In genomic region chr12:47772094-47772660, GRCh38 we compare ENCODE assay signal across 9 cellular contexts. TPM values are rescaled to one million over a fixed set of nuclear protein-coding genes. Genes with fewer than 3 reads are reported as not detected.
DNase-seq lines count a peak whose midpoint lies in the region; ATAC-seq and TF ChIP-seq lines count a peak whose summit lies in the region.
"Had no signal": no experiment of that assay in that cellular context is flagged by ENCODE, and none has a peak within 500 bp of the region (broad histone marks: within the 10 kb centered on the region; RNA-seq: fewer than 3 reads in every experiment).

No MANE protein-coding gene starts in this region.

- no peak for DNase-seq in heart right ventricle
- no peak for DNase-seq in Right ventricle myocardium superior
- DNase-seq in lower lobe of right lung: no peak
- no peak for DNase-seq in testis
- DNase-seq in Kasumi-1 (lab: John Stamatoyannopoulos, UW): no peak
- no peak for DNase-seq in left colon
- DNase-seq in NCI-H2227 (lab: John Stamatoyannopoulos, UW; ENCODE audit: unreplicated experiment): no peak

- H3K27me3 Mint-ChIP-seq in activated naive CD8-positive, alpha-beta T cell: no peaks in the 10 kb centered on the region

- peak overlapping the region; percentile 76 for H3K27ac Mint-ChIP-seq in activated naive CD8-positive, alpha-beta T cell

- 80 to 82% methylated on average over 13 of the region's 13 CpGs for WGBS in heart right ventricle, 2 donors
- 57 to 67% methylated on average over 13 of the region's 13 CpGs for WGBS in testis, 2 donors

- H3K27me3 ChIP-seq in heart right ventricle (no peaks in the 10 kb centered on the region), lower lobe of right lung (ENCODE audit: low read depth) (no peaks in the 10 kb centered on the region), testis (no peaks in the 10 kb centered on the region)

- no peak for TF ChIP-seq POLR2A in testis (IDR thresholded peaks at IDR 0.05)

- H3K9me3 Mint-ChIP-seq in activated naive CD8-positive, alpha-beta T cell (ENCODE audit: low read depth): no peaks in the 10 kb centered on the region

- H3K4me3 Mint-ChIP-seq in activated naive CD8-positive, alpha-beta T cell: peak overlapping the region; percentile 88

- H3K9me3 ChIP-seq in heart right ventricle: no peaks in the 10 kb centered on the region
- H3K9me3 ChIP-seq in lower lobe of right lung: no peaks in the 10 kb centered on the region
- H3K9me3 ChIP-seq in testis: no peaks in the 10 kb centered on the region

- no peaks in the 10 kb centered on the region for H3K36me3 Mint-ChIP-seq in activated naive CD8-positive, alpha-beta T cell

- TF ChIP-seq CTCF in heart right ventricle (IDR thresholded peaks at IDR 0.05) (no peak), lower lobe of right lung (IDR thresholded peaks at IDR 0.05) (no peak), testis (IDR thresholded peaks at IDR 0.05) (no peak)

- ATAC-seq in heart right ventricle (no peak), Right ventricle myocardium superior (ENCODE audit: poor library complexity) (no peak), lower lobe of right lung (no peak), left colon (no peak)

- peak overlapping the region in 7 of 10 donors; percentile 72 to 99 (median 94) for H3K4me3 ChIP-seq in heart right ventricle
- H3K4me3 ChIP-seq in lower lobe of right lung: peak overlapping the region; percentile 95
- peak overlapping the region; percentile 87 to 88 for H3K4me3 ChIP-seq in testis

- H3K4me1 Mint-ChIP-seq in activated naive CD8-positive, alpha-beta T cell (ENCODE audit: low read depth): peaks cover 24% of the 10 kb centered on the region

- H3K4me1 ChIP-seq in heart right ventricle (peaks cover 15 to 62% (median 47%) of the 10 kb centered on the region in 9 donors), lower lobe of right lung (peaks cover 65% of the 10 kb centered on the region), testis (peaks cover 27% of the 10 kb centered on the region)

- H3K36me3 ChIP-seq in heart right ventricle (no peaks in the 10 kb centered on the region), lower lobe of right lung (no peaks in the 10 kb centered on the region), testis (ENCODE audit: low read depth, missing control alignments) (no peaks in the 10 kb centered on the region)

- H3K27ac ChIP-seq in heart right ventricle (peak overlapping the region in 3 of 10 donors; percentile 64 to 86 (median 84)), lower lobe of right lung (no peak overlapping the region), testis (peak overlapping the region in 1 of 2 donors; percentile 83)

- intact Hi-C loops in heart right ventricle (cut with DNase I): loop anchor here in 2 of 10 donors (2.0 to 10.0 kb wide), 2 partner anchors 63 to 65 kb away; no protein-coding TSS in a partner anchor
- intact Hi-C loops in Right ventricle myocardium superior (cut with DNase I): no loop called here
- intact Hi-C loops in lower lobe of right lung (cut with DNase I): no loop called here
- intact Hi-C loops in testis (cut with DNase I; ENCODE audit: low total_unique reads): loop anchor here (10.0 kb wide), 1 partner anchor 57 kb away; no protein-coding TSS in a partner anchor
- intact Hi-C loops in left colon (cut with DNase I, micrococcal nuclease): loop anchor here in 1 of 2 donors (10.0 kb wide), 1 partner anchor 47 kb away; the partner anchor contains the start of gene ENDOU

RNA-seq across cellular contexts. Expression of gene SLC48A1, which starts 0.9 kb away (rescaled TPM):
- total RNA-seq in heart right ventricle (10 to 100 TPM; 18.6 to 31.9 (median 22.1) TPM), Right ventricle myocardium superior (26.8 TPM), lower lobe of right lung (39.9 TPM), testis (10 to 100 TPM; 25.5 to 32.0 TPM), left colon (10 to 100 TPM; 18.1 to 18.9 TPM)
- polyA plus RNA-seq in heart right ventricle (10 to 100 TPM; 12.6 to 26.2 TPM), testis (ENCODE audit: insufficient read depth, low read depth, low replicate concordance) (21.0 TPM)

RNA-seq across cellular contexts. Expression of gene RAPGEF3, which starts 13.5 kb away (rescaled TPM):
- total RNA-seq in heart right ventricle: 10 to 100 TPM in 9 of 10 donors, 1 to 10 TPM in 1; 9.5 to 54.9 (median 19.8) TPM
- polyA plus RNA-seq in heart right ventricle: 100 to 1,000 TPM in 1 of 2 donors, 10 to 100 TPM in 1; 22.4 to 173 TPM
- total RNA-seq in Right ventricle myocardium superior: 30.6 TPM
- 44.5 TPM for total RNA-seq in lower lobe of right lung
- total RNA-seq in testis: 10 to 100 TPM; 24.6 to 30.2 TPM
- 13.9 TPM for polyA plus RNA-seq in testis (ENCODE audit: insufficient read depth, low read depth, low replicate concordance)
- 1 to 10 TPM; 8.5 to 9.7 TPM for total RNA-seq in left colon

RNA-seq across cellular contexts. Expression of gene ENDOU, which starts 46.9 kb away (rescaled TPM):
- total RNA-seq in heart right ventricle (under 1 TPM in 9 of 10 donors, not detected in 1; 0.11 to 0.56 (median 0.31) TPM), Right ventricle myocardium superior (0.11 TPM), lower lobe of right lung (not detected), testis (under 1 TPM; 0.16 to 0.43 TPM), left colon (not detected)
- polyA plus RNA-seq in heart right ventricle (under 1 TPM; 0.26 to 0.29 TPM), testis (ENCODE audit: insufficient read depth, low read depth, low replicate concordance) (0.21 TPM)
- total RNA-seq: urinary bladder had no signal

RNA-seq across cellular contexts. Expression of gene HDAC7, which starts 47.5 kb away (rescaled TPM):
- 10 to 100 TPM; 26.9 to 50.7 (median 38.5) TPM for total RNA-seq in heart right ventricle
- polyA plus RNA-seq in heart right ventricle: 10 to 100 TPM; 40.4 to 75.6 TPM
- total RNA-seq in Right ventricle myocardium superior: 35.9 TPM
- 104 TPM for total RNA-seq in lower lobe of right lung
- total RNA-seq in testis: 10 to 100 TPM; 39.9 to 70.0 TPM
- 28.2 TPM for polyA plus RNA-seq in testis (ENCODE audit: insufficient read depth, low read depth, low replicate concordance)
- 10 to 100 TPM; 21.6 to 25.6 TPM for total RNA-seq in left colon
